In genomic region chr7:108824840-108825540, GRCh38 we compare ENCODE assay signal across 14 cellular contexts.
DNase-seq lines count a peak whose midpoint lies in the region; ATAC-seq and TF ChIP-seq lines count a peak whose summit lies in the region.
"Had no signal": no experiment of that assay in that cellular context is flagged by ENCODE, and none has a peak within 500 bp of the region (broad histone marks: within the 10 kb centered on the region; RNA-seq: fewer than 3 reads in every experiment).

No MANE protein-coding gene starts in this region.

- H3K27ac ChIP-seq in heart right ventricle = peak overlapping the region in 1 of 10 donors; percentile 4

- no peaks in the 10 kb centered on the region for H3K9me3 ChIP-seq in heart right ventricle
- H3K9me3 ChIP-seq: mucosa of descending colon had no signal

- intact Hi-C loops in heart right ventricle (cut with DNase I) = no loop called here

- ATAC-seq in heart right ventricle (peak in 5 of 8 donors; percentile 51 to 78 (median 58)), GM21360 (IDR thresholded peaks at IDR 0.05; ENCODE audit: unreplicated experiment) (no peak)
- ATAC-seq: mucosa of descending colon had no signal

- no peaks in the 10 kb centered on the region for H3K36me3 ChIP-seq in heart right ventricle

- no peaks in the 10 kb centered on the region for H3K27me3 ChIP-seq in heart right ventricle

- in situ Hi-C loops in astrocyte of the cerebellum (cut with HindIII; ENCODE audit: low sequenced_read_pairs) = no loop called here

- DNase-seq in HCEC 1CT (peak; percentile 11), astrocyte of the cerebellum (ENCODE audit: low read depth) (peak; percentile 96), heart right ventricle (peak; percentile 15 to 30), skeletal muscle cell (ENCODE audit: low read depth) (peak; percentile 44), dedifferentiated amniotic fluid mesenchymal stem cell (ENCODE audit: extremely low spot score) (no peak), activated gamma-delta T cell treated with Interleukin-2 at 50 U/mL for 16 hours (no peak), SW480 (ENCODE audit: low spot score) (no peak)
- DNase-seq: activated CD8-positive, alpha-beta memory T cell treated with anti-CD3 and anti-CD28 coated beads, Interleukin-2, amount 50 U/mL, for 48 hours; caudate nucleus; glutamatergic neuron; mucosa of descending colon; NCI-H2081 treated with DMSO at 0.1 percent for 48 hours; OCI-M1 had no signal

- TF ChIP-seq CTCF in astrocyte of the cerebellum (IDR thresholded peaks at IDR 0.05; ENCODE audit: low read depth, low read length, missing control alignments) = no peak
- TF ChIP-seq CTCF in heart right ventricle (IDR thresholded peaks at IDR 0.05) = no peak

- no peak overlapping the region for H3K4me3 ChIP-seq in astrocyte of the cerebellum (ENCODE audit: low read depth, low read length)
- H3K4me3 ChIP-seq in heart right ventricle = no peak overlapping the region
- H3K4me3 ChIP-seq in skeletal muscle cell (ENCODE audit: low read depth, low read length) = no peak overlapping the region
- H3K4me3 ChIP-seq: mucosa of descending colon had no signal

- 56 to 61% methylated on average over 3 of the region's 3 CpGs for WGBS in heart right ventricle, 2 donors

- H3K4me1 ChIP-seq in heart right ventricle = peaks cover 0 to 5% (median 0%) of the 10 kb centered on the region in 9 donors

Comparison
In these comparisons a context has a peak if more than half of its experiments do, and no peak if none do; other contexts are left out.
1. DNase-seq: peak in HCEC 1CT (single experiment), astrocyte of the cerebellum (single experiment), heart right ventricle (2 of 2) and skeletal muscle cell (single experiment); none in dedifferentiated amniotic fluid mesenchymal stem cell (single experiment), activated gamma-delta T cell treated with Interleukin-2 at 50 U/mL for 16 hours (single experiment) and SW480 (single experiment).